ENCODE assay signal across 16 cellular contexts in genomic region chr17:39553326-39553945, GRCh38. TPM values are rescaled to one million over a fixed set of nuclear protein-coding genes. Genes with fewer than 3 reads are reported as not detected.
DNase-seq lines count a peak whose midpoint lies in the region; ATAC-seq and TF ChIP-seq lines count a peak whose summit lies in the region.
"Had no signal": no experiment of that assay in that cellular context is flagged by ENCODE, and none has a peak within 500 bp of the region (broad histone marks: within the 10 kb centered on the region; RNA-seq: fewer than 3 reads in every experiment).

No MANE protein-coding gene starts in this region.

- DNase-seq in AG20443 (ENCODE audit: low spot score) (peak; percentile 58), MG63 (peak; percentile 59), hepatic stellate cell (ENCODE audit: low spot score) (peak; percentile 60), D341Med (ENCODE audit: low spot score) (no peak), medulla oblongata (ENCODE audit: extremely low spot score) (no peak)
- DNase-seq: GDM1; heart right ventricle; MM.1S; stimulated activated CD4-positive, alpha-beta T cell treated with anti-CD3 and anti-CD28 coated beads, Interleukin-1b, Interleukin-23, amount 100 ng/mL, for 48 hours; stimulated activated naive B cell treated with anti-CD40 and anti-IgM and Interleukin-4, amounts not matched to agents 10 μg/mL and 1 μg/mL and 100 μg/mL, for 72 hours; T-helper 9 cell had no signal

- no peaks in the 10 kb centered on the region for H3K27me3 ChIP-seq in MG63
- H3K27me3 ChIP-seq: heart right ventricle had no signal

- H3K9me3 ChIP-seq in MG63, result no peaks in the 10 kb centered on the region
- H3K9me3 ChIP-seq: heart right ventricle had no signal

- no peak for ATAC-seq in HG03520 (IDR thresholded peaks at IDR 0.05; ENCODE audit: unreplicated experiment)
- ATAC-seq in GM18517 (IDR thresholded peaks at IDR 0.05; ENCODE audit: unreplicated experiment), result no peak
- ATAC-seq: heart right ventricle; stimulated activated naive B cell treated with anti-CD40 and anti-IgM and Interleukin-4, amounts not matched to agents 10 μg/mL and 1 μg/mL and 100 μg/mL, for 72 hours had no signal

- H3K4me3 ChIP-seq in MG63, result no peak overlapping the region
- H3K4me3 ChIP-seq: heart right ventricle had no signal

- H3K4me1 Mint-ChIP-seq in brain, result peaks cover 33% of the 10 kb centered on the region

- no peaks in the 10 kb centered on the region for H3K9me3 Mint-ChIP-seq in brain
- H3K9me3 Mint-ChIP-seq: stimulated activated naive B cell treated with anti-CD40 and anti-IgM and Interleukin-4, amounts not matched to agents 10 μg/mL and 1 μg/mL and 100 μg/mL, for 72 hours had no signal

- H3K27ac Mint-ChIP-seq in brain, result peak overlapping the region in 4 of 5 experiments; percentile 25 to 98 (median 84)
- H3K27ac Mint-ChIP-seq: activated naive CD8-positive, alpha-beta T cell; stimulated activated naive B cell treated with anti-CD40 and anti-IgM and Interleukin-4, amounts not matched to agents 10 μg/mL and 1 μg/mL and 100 μg/mL, for 72 hours had no signal

- peaks cover 25% of the 10 kb centered on the region for H3K36me3 ChIP-seq in MG63

- peaks cover 3% of the 10 kb centered on the region for H3K27me3 Mint-ChIP-seq in brain
- H3K27me3 Mint-ChIP-seq: activated naive CD8-positive, alpha-beta T cell; stimulated activated naive B cell treated with anti-CD40 and anti-IgM and Interleukin-4, amounts not matched to agents 10 μg/mL and 1 μg/mL and 100 μg/mL, for 72 hours had no signal

- H3K4me3 Mint-ChIP-seq in brain, result no peak overlapping the region
- H3K4me3 Mint-ChIP-seq: activated naive CD8-positive, alpha-beta T cell; stimulated activated naive B cell treated with anti-CD40 and anti-IgM and Interleukin-4, amounts not matched to agents 10 μg/mL and 1 μg/mL and 100 μg/mL, for 72 hours had no signal

- TF ChIP-seq CTCF in brain (conservative IDR thresholded peaks at IDR 0.05), result no peak

- peaks cover 65% of the 10 kb centered on the region for H3K36me3 Mint-ChIP-seq in brain

RNA-seq across cellular contexts. Expression of gene NEUROD2, which starts 54.3 kb away (rescaled TPM):
- total RNA-seq in MG63 (2014; rRNA removed; shearing (Covaris generic); ENCODE audit: low replicate concordance), result not detected in 2 replicates
- 8.1 TPM for polyA plus RNA-seq in brain (ENCODE audit: insufficient read depth, low read depth, low replicate concordance)
- total RNA-seq: activated CD8-positive, alpha-beta memory T cell treated with anti-CD3 and anti-CD28 coated beads for 36 hours; heart right ventricle had no signal
- polyA plus RNA-seq: heart right ventricle had no signal

Comparison
In these comparisons a context has a peak if more than half of its experiments do, and no peak if none do; other contexts are left out.
1. DNase-seq: peak in AG20443 (single experiment), MG63 (single experiment) and hepatic stellate cell (single experiment); none in D341Med (single experiment) and medulla oblongata (single experiment).